In genomic region chr3:165056510-165056909, GRCh38 we compare ENCODE assay signal across 23 cellular contexts. TPM values are rescaled to one million over a fixed set of nuclear protein-coding genes. Genes with fewer than 3 reads are reported as not detected.
"Had no signal": no experiment of that assay in that cellular context is flagged by ENCODE, and none has a peak within 500 bp of the region (broad histone marks: within the 10 kb centered on the region; RNA-seq: fewer than 3 reads in every experiment).

No MANE protein-coding gene starts in this region.

- H3K27me3 ChIP-seq: adrenal gland had no signal

- H3K9me3 ChIP-seq: adrenal gland had no signal

- DNase-seq: activated CD4-positive, alpha-beta T cell treated with anti-CD3 and anti-CD28 coated beads for 4 hours; activated CD4-positive, alpha-beta T cell treated with anti-CD3 and anti-CD28 coated beads, Interleukin-2, amount 50 U/mL, for 4 hours; activated CD8-positive, alpha-beta memory T cell treated with anti-CD3 and anti-CD28 coated beads, Interleukin-2, amount 50 U/mL, for 48 hours; activated CD8-positive, alpha-beta T cell treated with anti-CD3 and anti-CD28 coated beads, Interleukin-2, amount 10 ng/mL, durations not matched to agents 7 days and 5 days; activated naive CD4-positive, alpha-beta T cell treated with anti-CD3 and anti-CD28 coated beads, Interleukin-2, amount 50 U/mL, for 16 hours; activated naive CD8-positive, alpha-beta T cell treated with anti-CD3 and anti-CD28 coated beads, Interleukin-2, amount 10 ng/mL, durations not matched to agents 7 days and 5 days; activated T-cell treated with anti-CD3 and anti-CD28 coated beads, Interleukin-2, amount 50 U/mL, for 1 hour; adrenal gland; anterior cingulate cortex; caudate nucleus; NCI-H1105 treated with DMSO at 0.1 percent for 48 hours; NCI-H1436 treated with DMSO at 0.1 percent for 48 hours; NCI-H187; NCI-H2081 treated with DMSO at 0.1 percent for 48 hours; NCI-H2227 treated with DMSO at 0.1 percent for 48 hours; NCI-H446 treated with DMSO at 0.1 percent for 48 hours; NCI-H526; PC-9; SHP77 treated with DMSO at 0.1 percent for 48 hours; T-helper 1 cell; WERI-Rb-1 had no signal

- H3K4me2 ChIP-seq: PC-9 had no signal

- H3K4me3 Mint-ChIP-seq: activated CD8-positive, alpha-beta T cell treated with anti-CD3 and anti-CD28 coated beads, Interleukin-2, amount 10 ng/mL, durations not matched to agents 7 days and 5 days; activated naive CD8-positive, alpha-beta T cell treated with anti-CD3 and anti-CD28 coated beads, Interleukin-2, amount 10 ng/mL, durations not matched to agents 7 days and 5 days had no signal

- H3K4me3 ChIP-seq: adrenal gland, PC-9, SK-N-MC had no signal

- H3K36me3 Mint-ChIP-seq: activated naive CD8-positive, alpha-beta T cell treated with anti-CD3 and anti-CD28 coated beads, Interleukin-2, amount 10 ng/mL, durations not matched to agents 7 days and 5 days had no signal

- H3K36me3 ChIP-seq: adrenal gland, WERI-Rb-1 had no signal

- H3K27ac ChIP-seq: adrenal gland, PC-9, SK-N-MC, WERI-Rb-1 had no signal

- H2AFZ ChIP-seq: PC-9 had no signal

- H3K4me1 Mint-ChIP-seq: activated naive CD8-positive, alpha-beta T cell treated with anti-CD3 and anti-CD28 coated beads, Interleukin-2, amount 10 ng/mL, durations not matched to agents 7 days and 5 days had no signal

- H3K27ac Mint-ChIP-seq: activated CD8-positive, alpha-beta T cell treated with anti-CD3 and anti-CD28 coated beads, Interleukin-2, amount 10 ng/mL, durations not matched to agents 7 days and 5 days; activated naive CD8-positive, alpha-beta T cell treated with anti-CD3 and anti-CD28 coated beads, Interleukin-2, amount 10 ng/mL, durations not matched to agents 7 days and 5 days had no signal

- H3K4me1 ChIP-seq: adrenal gland had no signal

- H3K27me3 Mint-ChIP-seq: activated naive CD8-positive, alpha-beta T cell treated with anti-CD3 and anti-CD28 coated beads, Interleukin-2, amount 10 ng/mL, durations not matched to agents 7 days and 5 days had no signal

- H3K9me3 Mint-ChIP-seq: activated naive CD8-positive, alpha-beta T cell treated with anti-CD3 and anti-CD28 coated beads, Interleukin-2, amount 10 ng/mL, durations not matched to agents 7 days and 5 days had no signal

RNA-seq across cellular contexts. Expression of gene SI, which starts 21.8 kb away (rescaled TPM):
- total RNA-seq: activated CD8-positive, alpha-beta T cell treated with anti-CD3 and anti-CD28 coated beads, Interleukin-2, amount 10 ng/mL, durations not matched to agents 7 days and 5 days; activated naive CD8-positive, alpha-beta T cell treated with anti-CD3 and anti-CD28 coated beads, Interleukin-2, amount 10 ng/mL, durations not matched to agents 7 days and 5 days; adrenal gland; PC-9; T-helper 2 cell treated with Interferon-gamma antibody and Interleukin-4, amounts not matched to agents 100 ng/mL and 5 ng/mL, for 36 hours had no signal
